In the genomic region with DNA sequence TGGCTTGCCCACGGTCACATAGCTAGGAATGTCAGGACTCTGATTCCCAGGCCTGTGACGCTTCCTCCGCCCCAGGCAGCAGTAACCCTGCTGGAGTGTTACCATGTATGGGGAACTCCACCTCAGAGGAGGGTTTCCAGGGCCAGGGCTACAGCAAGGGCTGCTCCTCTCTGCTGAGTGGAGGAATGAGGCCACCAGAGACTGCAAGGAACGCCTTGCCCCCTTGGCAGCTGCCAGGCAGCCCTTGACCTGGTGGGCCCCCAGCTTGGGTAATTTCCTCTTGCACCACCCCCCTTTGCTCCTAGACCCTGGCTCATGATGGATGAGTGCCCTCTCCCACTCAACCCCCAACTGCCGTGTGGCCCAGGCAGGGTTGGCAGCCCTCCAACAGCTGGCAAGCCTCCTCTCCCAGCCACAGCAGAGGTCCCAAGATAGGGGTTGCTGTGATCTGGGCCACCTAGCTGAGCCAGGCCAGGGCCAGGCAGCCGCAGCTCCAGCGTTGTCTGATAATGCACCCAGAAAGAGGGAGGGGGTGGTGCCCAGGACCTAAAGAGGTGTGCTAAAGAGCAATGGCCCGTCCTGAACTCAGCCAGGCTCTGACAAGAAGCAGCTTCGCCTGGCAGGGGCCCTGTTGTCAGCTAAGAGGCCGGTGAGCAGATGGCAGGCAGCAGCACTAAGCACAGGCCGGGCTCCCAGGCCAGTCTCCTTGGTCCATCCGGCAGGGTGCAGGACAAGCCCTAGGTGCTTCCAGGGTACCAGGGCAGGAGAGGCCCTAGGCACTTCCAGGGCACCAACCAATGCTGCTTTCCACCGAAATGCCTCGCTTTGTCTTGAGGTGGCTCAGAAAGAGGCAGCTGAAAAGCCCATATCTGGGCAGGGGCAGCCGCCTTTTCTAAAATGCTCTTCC, we compare ENCODE assay signal across 14 cellular contexts. TPM values are rescaled to one million over a fixed set of nuclear protein-coding genes. Genes with fewer than 3 reads are reported as not detected.
DNase-seq lines count a peak whose midpoint lies in the region; ATAC-seq and TF ChIP-seq lines count a peak whose summit lies in the region.
"Had no signal": no experiment of that assay in that cellular context is flagged by ENCODE, and none has a peak within 500 bp of the region (broad histone marks: within the 10 kb centered on the region; RNA-seq: fewer than 3 reads in every experiment).

No MANE protein-coding gene starts in this region.

- H4K20me1 ChIP-seq in neural progenitor cell (ENCODE audit: low read depth), result no peaks in the 10 kb centered on the region

- POLR2A ChIA-PET in activated CD4-positive, alpha-beta memory T cell treated with anti-CD3 and anti-CD28 coated beads, Interleukin-2, amount 10 ng/mL, durations not matched to agents 7 days and 5 days (lab: Charles Lee), result no interaction called here

- peak; percentile 90 for ATAC-seq in Right ventricle myocardium superior (ENCODE audit: poor library complexity)
- no peak for ATAC-seq in HG02840 (IDR thresholded peaks at IDR 0.05; ENCODE audit: low FRiP score, unreplicated experiment)
- ATAC-seq: activated CD4-positive, CD25-positive, alpha-beta regulatory T cell treated with anti-CD3 and anti-CD28 coated beads, Interleukin-2, amount 50 U/mL, for 24 hours had no signal

- no peaks in the 10 kb centered on the region for H3K9me3 ChIP-seq in neural progenitor cell (ENCODE audit: low read depth)

- no peak overlapping the region for H3K4me3 Mint-ChIP-seq in activated CD4-positive, alpha-beta memory T cell treated with anti-CD3 and anti-CD28 coated beads, Interleukin-2, amount 10 ng/mL, durations not matched to agents 7 days and 5 days
- no peak overlapping the region for H3K4me3 Mint-ChIP-seq in neural progenitor cell

- H3K4me1 ChIP-seq in neural progenitor cell, result no peaks in the 10 kb centered on the region

- no peaks in the 10 kb centered on the region for H3K36me3 Mint-ChIP-seq in activated CD4-positive, alpha-beta memory T cell treated with anti-CD3 and anti-CD28 coated beads, Interleukin-2, amount 10 ng/mL, durations not matched to agents 7 days and 5 days (ENCODE audit: low read depth)
- no peaks in the 10 kb centered on the region for H3K36me3 Mint-ChIP-seq in neural progenitor cell

- CTCF ChIA-PET in activated CD4-positive, alpha-beta memory T cell treated with anti-CD3 and anti-CD28 coated beads, Interleukin-2, amount 10 ng/mL, durations not matched to agents 7 days and 5 days (lab: Charles Lee), result no interaction called here

- no peak overlapping the region for H2AFZ ChIP-seq in neural progenitor cell (replicated peaks)

- no peaks in the 10 kb centered on the region for H3K27me3 ChIP-seq in neural progenitor cell

- no peak overlapping the region for H3K27ac ChIP-seq in neural progenitor cell

- intact Hi-C loops in Right ventricle myocardium superior (cut with DNase I) (no loop called here), posterior vena cava (cut with DNase I) (no loop called here)

- TF ChIP-seq CTCF in neural progenitor cell (IDR thresholded peaks at IDR 0.05), result no peak

- H3K36me3 ChIP-seq in neural progenitor cell, result no peaks in the 10 kb centered on the region

- H3F3A ChIP-seq in neural progenitor cell (ENCODE audit: low read depth), result no peaks in the 10 kb centered on the region

- DNase-seq in EH (ENCODE audit: low read depth) (peak; percentile 81), NCI-H446 treated with DMSO at 0.1 percent for 48 hours (lab: John Stamatoyannopoulos, UW) (peak; percentile 18), Right ventricle myocardium superior (peak; percentile 81), posterior vena cava (ENCODE audit: low spot score) (peak; percentile 76), NCI-H1436 treated with DMSO at 0.1 percent for 48 hours (lab: John Stamatoyannopoulos, UW) (no peak), neural progenitor cell (ENCODE audit: low spot score) (no peak)
- DNase-seq in activated CD4-positive, alpha-beta memory T cell treated with anti-CD3 and anti-CD28 coated beads, Interleukin-2, amount 10 ng/mL, durations not matched to agents 7 days and 5 days, result no peak
- DNase-seq: activated gamma-delta T cell; central memory CD4-positive, alpha-beta T cell; NCI-H1930 had no signal

- H3K4me1 Mint-ChIP-seq in activated CD4-positive, alpha-beta memory T cell treated with anti-CD3 and anti-CD28 coated beads, Interleukin-2, amount 10 ng/mL, durations not matched to agents 7 days and 5 days, result peaks cover 6% of the 10 kb centered on the region
- peaks cover 5% of the 10 kb centered on the region for H3K4me1 Mint-ChIP-seq in neural progenitor cell

- H3K79me2 ChIP-seq in neural progenitor cell (ENCODE audit: low read depth), result no peaks in the 10 kb centered on the region

- no peak overlapping the region for H3K9ac ChIP-seq in neural progenitor cell

- peaks cover 2% of the 10 kb centered on the region for H3K9me3 Mint-ChIP-seq in activated CD4-positive, alpha-beta memory T cell treated with anti-CD3 and anti-CD28 coated beads, Interleukin-2, amount 10 ng/mL, durations not matched to agents 7 days and 5 days
- H3K9me3 Mint-ChIP-seq in neural progenitor cell, result no peaks in the 10 kb centered on the region

- no peak overlapping the region for H3K27ac Mint-ChIP-seq in activated CD4-positive, alpha-beta memory T cell treated with anti-CD3 and anti-CD28 coated beads, Interleukin-2, amount 10 ng/mL, durations not matched to agents 7 days and 5 days
- H3K27ac Mint-ChIP-seq in neural progenitor cell, result no peak overlapping the region

- no peak overlapping the region for H3K4me3 ChIP-seq in neural progenitor cell

- peaks cover 3% of the 10 kb centered on the region for H3K27me3 Mint-ChIP-seq in activated CD4-positive, alpha-beta memory T cell treated with anti-CD3 and anti-CD28 coated beads, Interleukin-2, amount 10 ng/mL, durations not matched to agents 7 days and 5 days
- H3K27me3 Mint-ChIP-seq in neural progenitor cell (ENCODE audit: insufficient read depth, low read depth), result peaks cover 6% of the 10 kb centered on the region

- no peak overlapping the region for H3K4me2 ChIP-seq in neural progenitor cell

RNA-seq across cellular contexts. Expression of gene DRGX, which starts 35.4 kb away (rescaled TPM):
- total RNA-seq in Right ventricle myocardium superior (not detected), posterior vena cava (not detected), neural progenitor cell (ENCODE audit: low replicate concordance) (not detected in 2 replicates)
- total RNA-seq in activated CD4-positive, alpha-beta memory T cell treated with anti-CD3 and anti-CD28 coated beads, Interleukin-2, amount 10 ng/mL, durations not matched to agents 7 days and 5 days, result not detected
- total RNA-seq: lower leg skin, ureter had no signal

Comparison
In these comparisons a context has a peak if more than half of its experiments do, and no peak if none do; other contexts are left out.
1. DNase-seq: peak in EH (single experiment), NCI-H446 treated with DMSO at 0.1 percent for 48 hours (single experiment), Right ventricle myocardium superior (single experiment) and posterior vena cava (single experiment); none in activated CD4-positive, alpha-beta memory T cell treated with anti-CD3 and anti-CD28 coated beads, Interleukin-2, amount 10 ng/mL, durations not matched to agents 7 days and 5 days (single experiment), NCI-H1436 treated with DMSO at 0.1 percent for 48 hours (single experiment) and neural progenitor cell (single experiment).